In genomic region chrX:125289209-125289608, GRCh38 we compare ENCODE assay signal across 16 cellular contexts. TPM values are rescaled to one million over a fixed set of nuclear protein-coding genes. Genes with fewer than 3 reads are reported as not detected.
"Had no signal": no experiment of that assay in that cellular context is flagged by ENCODE, and none has a peak within 500 bp of the region (broad histone marks: within the 10 kb centered on the region; RNA-seq: fewer than 3 reads in every experiment).

No MANE protein-coding gene starts in this region.

- H3K4me3 Mint-ChIP-seq: activated CD8-positive, alpha-beta memory T cell treated with anti-CD3 and anti-CD28 coated beads, Interleukin-2, amount 10 ng/mL, durations not matched to agents 7 days and 5 days; activated naive CD8-positive, alpha-beta T cell treated with anti-CD3 and anti-CD28 coated beads, Interleukin-2, amount 10 ng/mL, durations not matched to agents 7 days and 5 days; memory B cell; natural killer cell had no signal

- H3K4me3 ChIP-seq: left lung, right atrium auricular region had no signal

- H3K27ac ChIP-seq: left lung, right atrium auricular region had no signal

- H3K4me1 ChIP-seq: left lung, right atrium auricular region had no signal

- H3K9me3 Mint-ChIP-seq: memory B cell, natural killer cell had no signal

- H3K27me3 Mint-ChIP-seq: activated CD8-positive, alpha-beta memory T cell treated with anti-CD3 and anti-CD28 coated beads, Interleukin-2, amount 10 ng/mL, durations not matched to agents 7 days and 5 days; activated naive CD8-positive, alpha-beta T cell treated with anti-CD3 and anti-CD28 coated beads, Interleukin-2, amount 10 ng/mL, durations not matched to agents 7 days and 5 days; memory B cell had no signal

- DNase-seq: activated CD8-positive, alpha-beta memory T cell treated with anti-CD3 and anti-CD28 coated beads, Interleukin-2, amount 10 ng/mL, durations not matched to agents 7 days and 5 days; activated gamma-delta T cell; activated naive CD8-positive, alpha-beta T cell treated with anti-CD3 and anti-CD28 coated beads, Interleukin-2, amount 10 ng/mL, durations not matched to agents 7 days and 5 days; activated T-cell treated with anti-CD3 and anti-CD28 coated beads, Interleukin-2, amount 50 U/mL, for 48 hours; central memory CD4-positive, alpha-beta T cell; cortex of kidney; foreskin fibroblast; left lung; natural killer cell; small intestine had no signal

- H3K27me3 ChIP-seq: left lung, right atrium auricular region had no signal

- H3K9me3 ChIP-seq: left lung, right atrium auricular region had no signal

- H3K27ac Mint-ChIP-seq: activated CD8-positive, alpha-beta memory T cell treated with anti-CD3 and anti-CD28 coated beads, Interleukin-2, amount 10 ng/mL, durations not matched to agents 7 days and 5 days; activated naive CD8-positive, alpha-beta T cell treated with anti-CD3 and anti-CD28 coated beads, Interleukin-2, amount 10 ng/mL, durations not matched to agents 7 days and 5 days; memory B cell; natural killer cell had no signal

- H3K36me3 ChIP-seq: left lung, right atrium auricular region had no signal

- H3K36me3 Mint-ChIP-seq: activated CD8-positive, alpha-beta memory T cell treated with anti-CD3 and anti-CD28 coated beads, Interleukin-2, amount 10 ng/mL, durations not matched to agents 7 days and 5 days; activated naive CD8-positive, alpha-beta T cell treated with anti-CD3 and anti-CD28 coated beads, Interleukin-2, amount 10 ng/mL, durations not matched to agents 7 days and 5 days; memory B cell; natural killer cell had no signal

- H3K4me1 Mint-ChIP-seq: natural killer cell had no signal

- ATAC-seq: activated CD4-positive, CD25-positive, alpha-beta regulatory T cell treated with anti-CD3 and anti-CD28 coated beads, Interleukin-2, amount 50 U/mL, for 24 hours; activated CD8-positive, alpha-beta memory T cell treated with anti-CD3 and anti-CD28 coated beads, Interleukin-2, amount 10 ng/mL, durations not matched to agents 7 days and 5 days; left lung; natural killer cell had no signal

RNA-seq across cellular contexts. Expression of gene TEX13C, which starts 30.5 kb away (rescaled TPM):
- total RNA-seq: activated CD8-positive, alpha-beta memory T cell treated with anti-CD3 and anti-CD28 coated beads, Interleukin-2, amount 10 ng/mL, durations not matched to agents 7 days and 5 days; activated naive CD8-positive, alpha-beta T cell treated with anti-CD3 and anti-CD28 coated beads, Interleukin-2, amount 10 ng/mL, durations not matched to agents 7 days and 5 days; left lung; mucosa of gallbladder; natural killer cell; right atrium auricular region; T-helper 2 cell treated with Interferon-gamma antibody and Interleukin-4, amounts not matched to agents 100 ng/mL and 5 ng/mL, for 36 hours; urinary bladder had no signal
- polyA plus RNA-seq: small intestine, urinary bladder had no signal
